8 cellular contexts compared by ENCODE assay signal in genomic region chr6:33208089-33208967, GRCh38. TPM values are rescaled to one million over a fixed set of nuclear protein-coding genes. Genes with fewer than 3 reads are reported as not detected.
A peak's percentile ranks its signal among the peaks of the same experiment; 100 is the strongest.
DNase-seq lines count a peak whose midpoint lies in the region; ATAC-seq, FAIRE-seq and TF ChIP-seq lines count a peak whose summit lies in the region.

Gene RING1, plus strand, starts transcription at chr6:33208500. Its CDS starts 323 bp downstream, at chr6:33208823.

- H4K20me1 ChIP-seq in OCI-LY3 (ENCODE audit: insufficient read depth, low read length) (no peaks in the 10 kb centered on the region; the same call in 1 of the 2 replicates), endothelial cell of umbilical vein (replicated peaks; ENCODE audit: control insufficient read depth, extremely low read depth, insufficient read depth, low read length) (no peaks in the 10 kb centered on the region)

- no peak for TF ChIP-seq CTCF in OCI-LY3 (IDR thresholded peaks at IDR 0.05; ENCODE audit: low read depth, low read length)
- TF ChIP-seq CTCF in endothelial cell of umbilical vein (IDR thresholded peaks at IDR 0.05; ENCODE audit: extremely low read depth in 1 of 2, insufficient read depth in 1 of 2, low read depth in 1 of 2, low read length in 2 of 2) = no peak

- H3K9me3 ChIP-seq in OCI-LY3 (ENCODE audit: insufficient read depth, low read length) (no peaks in the 10 kb centered on the region), endothelial cell of umbilical vein (replicated peaks; ENCODE audit: control insufficient read depth, insufficient read depth, low read length) (no peaks in the 10 kb centered on the region)

- H3K27ac ChIP-seq in OCI-LY3 (ENCODE audit: low read length) (peak within 1 kb of the TSS; percentile 62), endothelial cell of umbilical vein (ENCODE audit: insufficient read depth, low read depth, low read length) (peak within 1 kb of the TSS; percentile 95)

- peak within 1 kb of the TSS; percentile 96 for H3K4me3 ChIP-seq in OCI-LY3 (ENCODE audit: low read length)
- peak within 1 kb of the TSS; percentile 83 to 85 (median 85) for H3K4me3 ChIP-seq in endothelial cell of umbilical vein (replicated peaks in 1 of 3; ENCODE audit: insufficient read depth in 1 of 3, low read depth in 1 of 3, low read length in 3 of 3)

- intact Hi-C loops in endothelial cell of umbilical vein (cut with micrococcal nuclease) = loop anchor here (1.0 kb wide), 1 partner anchor 40 kb away; no protein-coding TSS in a partner anchor

- peak; percentile 93 for TF ChIP-seq POLR2A in endothelial cell of umbilical vein (IDR thresholded peaks at IDR 0.05; ENCODE audit: low read depth, low read length)

- H3K4me1 ChIP-seq in OCI-LY3 (ENCODE audit: low read length) (peaks cover 27% of the 10 kb centered on the region), endothelial cell of umbilical vein (ENCODE audit: control insufficient read depth, extremely low read depth, insufficient read depth, low read length) (peaks cover 28% of the 10 kb centered on the region)

- CTCF ChIA-PET in endothelial cell of umbilical vein (lab: Charles Lee) = interaction anchor here (0.7 to 2.7 kb wide), 4 partner anchors 11 to 224 kb away, joined by 3 to 29 read pairs (median 6); no protein-coding TSS in a partner anchor

- H3K79me2 ChIP-seq in OCI-LY3 (ENCODE audit: low read length) = no peaks in the 10 kb centered on the region
- peaks cover 2% of the 10 kb centered on the region for H3K79me2 ChIP-seq in endothelial cell of umbilical vein (ENCODE audit: control insufficient read depth, insufficient read depth, low read length)

- peak; percentile 36 for ATAC-seq in HG03442 (IDR thresholded peaks at IDR 0.05; ENCODE audit: unreplicated experiment)

- FAIRE-seq in endothelial cell of umbilical vein (lab: Jason Lieb, UNC) = peak; percentile 60

- H3K27me3 ChIP-seq in OCI-LY3 (ENCODE audit: low read depth, low read length) (0 out of 2 replicates have a peak, but pooled peaks cover under 1% of the 10 kb centered on the region), endothelial cell of umbilical vein (ENCODE audit: control insufficient read depth in 2 of 2, insufficient read depth in 2 of 2, low read length in 2 of 2) (peaks cover 2 to 5% of the 10 kb centered on the region in 2 experiments)

- DNase-seq in NCI-H2081 (lab: John Stamatoyannopoulos, UW) (peak; percentile 68 to 69), NCI-H2081 treated with DMSO at 0.1 percent for 48 hours (lab: John Stamatoyannopoulos, UW) (no peak), activated T-cell treated with anti-CD3 and anti-CD28 coated beads for 1 hour (ENCODE audit: low read depth) (peak; percentile 80), endothelial cell of umbilical vein (ENCODE audit: low read depth, low spot score) (peak; percentile 79), midbrain (lab: John Stamatoyannopoulos, UW) (peak; percentile 90)
- peak; percentile 73 to 77 for DNase-seq in stimulated activated CD8-positive, alpha-beta memory T cell treated with anti-CD3 and anti-CD28 coated beads, Interleukin-15, amount 100 ng/mL, for 4 hours (ENCODE audit: low read depth in 2 of 2)

- no peaks in the 10 kb centered on the region for H3K9me1 ChIP-seq in endothelial cell of umbilical vein (replicated peaks; ENCODE audit: control insufficient read depth, extremely low read depth, insufficient read depth, low read length)

- H3K36me3 ChIP-seq in OCI-LY3 (replicated peaks; ENCODE audit: low read depth, low read length) (peaks cover 6% of the 10 kb centered on the region), endothelial cell of umbilical vein (ENCODE audit: control insufficient read depth in 2 of 2, extremely low read depth in 1 of 2, insufficient read depth in 2 of 2, low read length in 2 of 2) (peaks cover 3 to 7% of the 10 kb centered on the region in 2 experiments)

- peak within 1 kb of the TSS; percentile 98 for H3K9ac ChIP-seq in OCI-LY3 (ENCODE audit: low read length)
- H3K9ac ChIP-seq in endothelial cell of umbilical vein (replicated peaks; ENCODE audit: extremely low read depth, insufficient read depth, low read length) = peak within 1 kb of the TSS; percentile 97

- dilution Hi-C loops in endothelial cell of umbilical vein (cut with MboI; ENCODE audit: extremely low pct_ligation_motif_present, low sequenced_read_pairs) = no loop called here

- POLR2A ChIA-PET in endothelial cell of umbilical vein (lab: Charles Lee) = interaction anchor here (0.6 to 1.2 kb wide), 4 partner anchors 11 to 237 kb away, joined by 3 to 4 read pairs (median 4); partner anchors contain the start of genes RPS18 and VPS52

- peak within 1 kb of the TSS; percentile 96 for H3K4me2 ChIP-seq in OCI-LY3 (ENCODE audit: low read length)
- H3K4me2 ChIP-seq in endothelial cell of umbilical vein (ENCODE audit: insufficient read depth, low read length) = peak within 1 kb of the TSS; percentile 93

- TSS peak; percentile 100 for BruUV-seq in endothelial cell of umbilical vein (replicated peaks; lab: Mats Ljungman, UMichigan)

- H2AFZ ChIP-seq in OCI-LY3 (ENCODE audit: low read depth, low read length) (no peak within 1 kb of the TSS; the same call in 1 of the 2 replicates), endothelial cell of umbilical vein (ENCODE audit: low read depth, low read length) (peak within 1 kb of the TSS; percentile 79)

TF ChIP-seq in endothelial cell of umbilical vein, 7 proteins besides CTCF, POLR2A, EP300 and RAD21:
- TF ChIP-seq MYC (IDR thresholded peaks at IDR 0.05; ENCODE audit: low read depth, low read length) (no peak), EZH2 (IDR thresholded peaks at IDR 0.05; ENCODE audit: borderline replicate concordance, low read depth, low read length, severe bottlenecking) (no peak), POLR2AphosphoS5 (IDR thresholded peaks at IDR 0.05; ENCODE audit: insufficient read depth, low read depth, low read length) (peak; percentile 85)

RNA-seq across cellular contexts. Expression of gene RING1, which starts in this region (rescaled TPM):
- 26.8 and 28.0 TPM in 2 replicates for total RNA-seq in endothelial cell of umbilical vein
- polyA plus RNA-seq in endothelial cell of umbilical vein = 27.9 and 32.9 TPM in 2 replicates
- 27.8 and 31.3 TPM in 2 replicates for polyA plus RNA-seq in endothelial cell of umbilical vein (2011; cell fraction: cytosol; rRNA removed)
- polyA plus RNA-seq in endothelial cell of umbilical vein (2011; cell fraction: nucleus; rRNA removed) = 48.7 and 54.9 TPM in 2 replicates
- polyA plus RNA-seq in endothelial cell of umbilical vein (2012) = 23.5 and 31.1 TPM in 2 replicates
- 15.9 and 21.8 TPM in 2 replicates for polyA minus RNA-seq in endothelial cell of umbilical vein
- 18.4 TPM for polyA minus RNA-seq in endothelial cell of umbilical vein (2011; cell fraction: cytosol; rRNA and poly(A)+ RNA removed)
- 6.5 and 8.2 TPM in 2 replicates for polyA minus RNA-seq in endothelial cell of umbilical vein (2011; cell fraction: nucleus; rRNA and poly(A)+ RNA removed)
